ENCODE assay signal across 33 cellular contexts in genomic region chr17:697682-698081, GRCh38.
"Had no signal": no experiment of that assay in that cellular context is flagged by ENCODE, and none has a peak within 500 bp of the region (broad histone marks: within the 10 kb centered on the region; RNA-seq: fewer than 3 reads in every experiment).

No MANE protein-coding gene starts in this region.

- H3K27me3 ChIP-seq: adrenal gland, body of pancreas, breast epithelium had no signal

- H3K4me2 ChIP-seq: KMS-11, PC-9 had no signal

- H3K4me1 ChIP-seq: body of pancreas, breast epithelium had no signal

- H3K27ac Mint-ChIP-seq: activated B cell treated with CpG ODN at 0.5 μM for 24 hours; activated CD4-positive, alpha-beta memory T cell treated with anti-CD3 and anti-CD28 coated beads for 36 hours; activated naive CD4-positive, alpha-beta T cell treated with anti-CD3 and anti-CD28 coated beads for 36 hours; activated T-helper 1 cell treated with anti-CD3 and anti-CD28 coated beads, Interleukin-12 subunit alpha, Interleukin-12 subunit beta, Interleukin-2, Interleukin-4 antibody, amounts not matched to agents 30 ng/mL and 10 ng/mL and 1 ng/mL, durations not matched to agents 14 hours and 24 hours and 36 hours had no signal

- H3K9ac ChIP-seq: KMS-11 had no signal

- H3K27ac ChIP-seq: body of pancreas, breast epithelium, KMS-11, PC-9 had no signal

- H2AFZ ChIP-seq: PC-9 had no signal

- H3K9me3 ChIP-seq: adrenal gland, body of pancreas, breast epithelium had no signal

- H3K27me3 Mint-ChIP-seq: activated B cell treated with CpG ODN at 0.5 μM for 24 hours; activated CD4-positive, alpha-beta memory T cell treated with anti-CD3 and anti-CD28 coated beads for 36 hours had no signal

- H3K9me3 Mint-ChIP-seq: activated B cell treated with CpG ODN at 0.5 μM for 24 hours; activated CD4-positive, alpha-beta memory T cell treated with anti-CD3 and anti-CD28 coated beads for 36 hours; activated naive CD4-positive, alpha-beta T cell treated with anti-CD3 and anti-CD28 coated beads for 36 hours; activated naive CD4-positive, alpha-beta T cell treated with anti-CD3 and anti-CD28 coated beads, Interleukin-2, amount 50 U/mL, for 72 hours; activated T-cell treated with anti-CD3 and anti-CD28 coated beads, Interleukin-2, amount 50 U/mL, for 4 hours; activated T-helper 1 cell treated with anti-CD3 and anti-CD28 coated beads, Interleukin-12 subunit alpha, Interleukin-12 subunit beta, Interleukin-2, Interleukin-4 antibody, amounts not matched to agents 30 ng/mL and 10 ng/mL and 1 ng/mL, durations not matched to agents 14 hours and 24 hours and 36 hours had no signal

- H3K4me3 Mint-ChIP-seq: activated B cell treated with CpG ODN at 0.5 μM for 24 hours; activated CD4-positive, alpha-beta memory T cell treated with anti-CD3 and anti-CD28 coated beads for 36 hours; activated naive CD4-positive, alpha-beta T cell treated with anti-CD3 and anti-CD28 coated beads for 36 hours; activated T-cell treated with anti-CD3 and anti-CD28 coated beads, Interleukin-2, amount 50 U/mL, for 4 hours; activated T-helper 1 cell treated with anti-CD3 and anti-CD28 coated beads, Interleukin-12 subunit alpha, Interleukin-12 subunit beta, Interleukin-2, Interleukin-4 antibody, amounts not matched to agents 30 ng/mL and 10 ng/mL and 1 ng/mL, durations not matched to agents 14 hours and 24 hours and 36 hours had no signal

- ATAC-seq: activated naive CD4-positive, alpha-beta T cell treated with anti-CD3 and anti-CD28 coated beads, Interleukin-2, amount 50 U/mL, for 72 hours; activated T-cell treated with anti-CD3 and anti-CD28 coated beads, Interleukin-2, amount 50 U/mL, for 4 hours; body of pancreas had no signal

- DNase-seq: activated B cell treated with CpG ODN at 0.5 μM for 24 hours; activated CD4-positive, alpha-beta memory T cell treated with anti-CD3 and anti-CD28 coated beads for 36 hours; activated CD4-positive, alpha-beta T cell treated with anti-CD3 and anti-CD28 coated beads for 4 hours; activated CD4-positive, alpha-beta T cell treated with anti-CD3 and anti-CD28 coated beads, Interleukin-2, amount 50 U/mL, for 1 hour; activated CD4-positive, CD25-positive, alpha-beta regulatory T cell treated with anti-CD3 and anti-CD28 coated beads, Interleukin-2, amount 50 U/mL, for 72 hours; activated CD8-positive, alpha-beta memory T cell treated with anti-CD3 and anti-CD28 coated beads, Interleukin-2, amount 50 U/mL, for 4 hours; activated gamma-delta T cell treated with Interleukin-2 at 50 U/mL for 16 hours; activated naive CD4-positive, alpha-beta T cell treated with anti-CD3 and anti-CD28 coated beads for 36 hours; activated T-cell treated with anti-CD3 and anti-CD28 coated beads for 4 hours; activated T-cell treated with anti-CD3 and anti-CD28 coated beads, Interleukin-2, amount 50 U/mL, for 4 hours; adrenal gland; body of pancreas; NCI-H1092 treated with DMSO at 0.1 percent for 48 hours; NCI-H1417; NCI-H146; NCI-H187; NCI-H2029 treated with DMSO at 0.1 percent for 48 hours; NCI-H2107; NCI-H2171; NCI-H510A; NCI-H526; NCI-H748 treated with DMSO at 0.1 percent for 48 hours; NK-92 treated with Interleukin-12 subunit alpha and Interleukin-12 subunit beta, amount 100 ng/mL, for 24 hours; PC-9; Right ventricle myocardium superior; SW 1271; T-helper 1 cell; T-helper 2 cell; T-helper 9 cell had no signal

- H3K4me3 ChIP-seq: adrenal gland, body of pancreas, breast epithelium, PC-9 had no signal

- H3K4me1 Mint-ChIP-seq: activated B cell treated with CpG ODN at 0.5 μM for 24 hours had no signal
